In the genomic region with DNA sequence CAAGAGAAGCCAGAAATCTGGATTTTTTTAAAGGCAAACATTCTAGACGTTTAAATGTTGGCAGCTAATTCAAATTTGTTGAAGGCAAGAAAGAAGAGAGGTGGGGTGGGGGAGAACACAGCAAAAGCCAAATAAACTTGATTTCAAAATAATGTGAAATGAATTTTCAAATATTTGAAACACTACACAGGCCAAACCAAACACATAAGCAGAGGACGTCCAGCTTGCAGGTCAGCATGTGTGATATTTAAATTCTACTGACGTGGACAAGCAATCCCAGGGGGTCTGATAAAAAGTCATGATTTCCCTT, we compare ENCODE assay signal across 26 cellular contexts. TPM values are rescaled to one million over a fixed set of nuclear protein-coding genes. Genes with fewer than 3 reads are reported as not detected.
DNase-seq lines count a peak whose midpoint lies in the region; ATAC-seq and TF ChIP-seq lines count a peak whose summit lies in the region.
"Had no signal": no experiment of that assay in that cellular context is flagged by ENCODE, and none has a peak within 500 bp of the region (broad histone marks: within the 10 kb centered on the region; RNA-seq: fewer than 3 reads in every experiment).

No MANE protein-coding gene starts in this region.

- H3K4me3 Mint-ChIP-seq in brain, result peak overlapping the region in 1 of 5 experiments; percentile 11
- H3K4me3 Mint-ChIP-seq: CD8-positive, alpha-beta T cell; natural killer cell had no signal

- H3K36me3 Mint-ChIP-seq in brain, result no peaks in the 10 kb centered on the region
- H3K36me3 Mint-ChIP-seq: CD8-positive, alpha-beta T cell; natural killer cell had no signal

- no peak for TF ChIP-seq CTCF in heart right ventricle (IDR thresholded peaks at IDR 0.05)
- no peak for TF ChIP-seq CTCF in right atrium auricular region (IDR thresholded peaks at IDR 0.05)
- no peak for TF ChIP-seq CTCF in brain (conservative IDR thresholded peaks at IDR 0.05)
- TF ChIP-seq CTCF in lower lobe of right lung (IDR thresholded peaks at IDR 0.05), result no peak
- TF ChIP-seq CTCF in tibial nerve (IDR thresholded peaks at IDR 0.05), result no peak

- TF ChIP-seq EP300 in tibial nerve (IDR thresholded peaks at IDR 0.05), result peak in 1 of 2 donors; percentile 23

- H3K9me3 ChIP-seq in heart right ventricle (no peaks in the 10 kb centered on the region), right atrium auricular region (no peaks in the 10 kb centered on the region), lower lobe of right lung (no peaks in the 10 kb centered on the region), tibial nerve (no peaks in the 10 kb centered on the region)
- H3K9me3 ChIP-seq: testis had no signal

- peak overlapping the region in 4 of 5 experiments; percentile 43 to 68 (median 47) for H3K27ac Mint-ChIP-seq in brain
- H3K27ac Mint-ChIP-seq: activated T-helper 2 cell treated with anti-CD3 and anti-CD28 coated beads, Interferon-gamma antibody, Interleukin-2, Interleukin-4, amounts not matched to agents 10 μg/mL and 5 μg/mL and 100 μg/mL, durations not matched to agents 14 hours and 24 hours and 36 hours; CD8-positive, alpha-beta T cell; natural killer cell had no signal

- H3K4me3 ChIP-seq in heart right ventricle (no peak overlapping the region), right atrium auricular region (no peak overlapping the region), lower lobe of right lung (no peak overlapping the region), tibial nerve (no peak overlapping the region)
- H3K4me3 ChIP-seq: dorsolateral prefrontal cortex, PC-9, testis had no signal

- H3K36me3 ChIP-seq in heart right ventricle (no peaks in the 10 kb centered on the region), right atrium auricular region (no peaks in the 10 kb centered on the region), lower lobe of right lung (no peaks in the 10 kb centered on the region), tibial nerve (no peaks in the 10 kb centered on the region)

- H3K27ac ChIP-seq in heart right ventricle (peak overlapping the region in 6 of 10 donors; percentile 25 to 58 (median 53)), right atrium auricular region (peak overlapping the region in 1 of 2 donors; percentile 25), lower lobe of right lung (peak overlapping the region; percentile 71), tibial nerve (peak overlapping the region; percentile 57 to 96 (median 90))
- H3K27ac ChIP-seq: HL-60, PC-9, testis had no signal

- no peak for ATAC-seq in heart right ventricle
- no peak for ATAC-seq in lower lobe of right lung
- ATAC-seq in HG03045 (IDR thresholded peaks at IDR 0.05; ENCODE audit: unreplicated experiment), result no peak
- ATAC-seq in GM21423 (IDR thresholded peaks at IDR 0.05; ENCODE audit: unreplicated experiment), result no peak
- ATAC-seq: CD8-positive, alpha-beta T cell; HepG2; natural killer cell had no signal

- 56 to 60% methylated on average over 3 of the region's 3 CpGs for WGBS in heart right ventricle, 2 donors
- WGBS in tibial nerve, 2 donors, result 39 to 43% methylated on average over 3 of the region's 3 CpGs

- peaks cover 48% of the 10 kb centered on the region for H3K4me1 Mint-ChIP-seq in brain

- H3K27me3 ChIP-seq in heart right ventricle, result no peaks in the 10 kb centered on the region
- no peaks in the 10 kb centered on the region for H3K27me3 ChIP-seq in right atrium auricular region
- H3K27me3 ChIP-seq in lower lobe of right lung (ENCODE audit: low read depth), result no peaks in the 10 kb centered on the region
- H3K27me3 ChIP-seq in tibial nerve, result no peaks in the 10 kb centered on the region
- H3K27me3 ChIP-seq: dorsolateral prefrontal cortex, testis had no signal

- H3K4me1 ChIP-seq in heart right ventricle (peaks cover 27 to 71% (median 53%) of the 10 kb centered on the region in 9 donors), right atrium auricular region (peaks cover 0 to 76% of the 10 kb centered on the region in 2 donors), lower lobe of right lung (peaks cover 63% of the 10 kb centered on the region), tibial nerve (peaks cover 15 to 81% (median 70%) of the 10 kb centered on the region in 4 donors)

- TF ChIP-seq POLR2A in tibial nerve (IDR thresholded peaks at IDR 0.05), result no peak

- intact Hi-C loops in heart right ventricle (cut with DNase I) (loop anchor here in 2 of 10 donors (10.0 kb wide), 2 partner anchors 57 to 177 kb away; a partner anchor contains a TSS), lower lobe of right lung (cut with DNase I) (no loop called here)

- no peaks in the 10 kb centered on the region for H3K9me3 Mint-ChIP-seq in brain
- H3K9me3 Mint-ChIP-seq: activated T-helper 2 cell treated with anti-CD3 and anti-CD28 coated beads, Interferon-gamma antibody, Interleukin-2, Interleukin-4, amounts not matched to agents 10 μg/mL and 5 μg/mL and 100 μg/mL, durations not matched to agents 14 hours and 24 hours and 36 hours; CD8-positive, alpha-beta T cell; natural killer cell had no signal

- DNase-seq in heart right ventricle, result no peak
- no peak for DNase-seq in right atrium auricular region (ENCODE audit: low spot score)
- no peak for DNase-seq in lower lobe of right lung
- no peak for DNase-seq in tibial nerve (ENCODE audit: low spot score in 2 of 2)
- no peak for DNase-seq in stimulated activated naive CD4-positive, alpha-beta T cell treated with Interleukin-2 at 50 U/mL for 16 hours (lab: John Stamatoyannopoulos, UW)
- DNase-seq: amniotic stem cell; CD8-positive, alpha-beta T cell; DMS153; dorsolateral prefrontal cortex; foreskin melanocyte; H7; kidney; natural killer cell; NCI-H1105; NCI-H2029; NCI-H345; PC-9; testis had no signal

- peaks cover 5% of the 10 kb centered on the region for H3K27me3 Mint-ChIP-seq in brain

RNA-seq across cellular contexts. Expression of a gene that starts 1.9 kb away (rescaled TPM):
- total RNA-seq in heart right ventricle (under 1 TPM in 5 of 10 donors, not detected in 5; 0.05 to 0.16 (median 0.07) TPM), right atrium auricular region (1 to 10 TPM in 1 of 2 donors, not detected in 1; 1.3 TPM), lower lobe of right lung (0.32 TPM), tibial nerve (under 1 TPM; 0.20 to 0.42 (median 0.26) TPM)
- polyA plus RNA-seq in heart right ventricle (under 1 TPM; 0.03 to 0.15 TPM), brain (ENCODE audit: insufficient read depth, low read depth, low replicate concordance) (3.3 TPM)
- total RNA-seq: bronchial epithelial cell, G401, HepG2, PC-9 had no signal
- polyA plus RNA-seq: HepG2 had no signal

RNA-seq across cellular contexts. Expression of a gene that starts 55.6 kb away (rescaled TPM):
- total RNA-seq in heart right ventricle (100 to 1,000 TPM in 1 of 10 donors, 10 to 100 TPM in 9; 36.6 to 112 (median 69.0) TPM), right atrium auricular region (10 to 100 TPM; 36.1 to 56.0 TPM), lower lobe of right lung (117 TPM), tibial nerve (100 to 1,000 TPM; 133 to 227 (median 151) TPM)
- polyA plus RNA-seq in heart right ventricle (100 to 1,000 TPM in 1 of 2 donors, 10 to 100 TPM in 1; 47.0 to 102 TPM), brain (ENCODE audit: insufficient read depth, low read depth, low replicate concordance) (36.9 TPM)
